In the genomic region with DNA sequence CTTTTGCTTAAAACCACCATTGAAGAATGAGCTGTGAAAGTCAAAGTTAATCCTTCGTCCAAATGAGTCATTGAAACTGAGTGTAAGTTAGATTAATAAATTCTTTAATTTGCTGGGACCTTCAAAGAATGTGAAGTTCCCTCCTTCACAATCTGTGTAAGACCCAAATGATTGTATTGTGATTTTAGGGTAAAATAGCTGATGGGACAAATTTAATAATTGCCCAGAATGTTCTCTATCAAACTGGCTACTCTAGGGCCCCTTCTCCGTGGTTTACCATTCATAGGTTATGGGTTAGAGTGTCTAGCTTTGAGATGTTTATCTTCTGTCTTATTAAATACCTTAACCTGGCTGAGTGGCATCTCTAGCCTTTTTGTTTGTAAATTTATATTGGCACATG, we compare ENCODE assay signal across 11 cellular contexts. TPM values are rescaled to one million over a fixed set of nuclear protein-coding genes. Genes with fewer than 3 reads are reported as not detected.
"Had no signal": no experiment of that assay in that cellular context is flagged by ENCODE, and none has a peak within 500 bp of the region (broad histone marks: within the 10 kb centered on the region; RNA-seq: fewer than 3 reads in every experiment).

No MANE protein-coding gene starts in this region.

- H3K4me1 ChIP-seq: HAP-1 had no signal

- H3K4me3 ChIP-seq: GM23338, HAP-1 had no signal

- H3K27ac ChIP-seq: HL-60 had no signal

- H3K27ac Mint-ChIP-seq: GM23338, HFFc6 had no signal

- H3K9me3 ChIP-seq: HAP-1 had no signal

- ATAC-seq: GM23338, HCT116 had no signal

- H3K27me3 Mint-ChIP-seq: IgD-negative memory B cell had no signal

- H3K9me3 Mint-ChIP-seq: GM23338, HFFc6, IgD-negative memory B cell had no signal

- H3K4me1 Mint-ChIP-seq: GM23338, IgD-negative memory B cell had no signal

- H3K4me3 Mint-ChIP-seq: GM23338, HFFc6, IgD-negative memory B cell had no signal

- DNase-seq: H7, HFFc6, Kasumi-1, KG1 had no signal

- FAIRE-seq: H1 had no signal

- H3K36me3 ChIP-seq: HAP-1 had no signal

- H3K4me2 ChIP-seq: GM23338 had no signal

- H2AFZ ChIP-seq: GM23338 had no signal

RNA-seq across cellular contexts. Expression of gene SLC45A2, which starts 46.6 kb away (rescaled TPM):
- total RNA-seq: GM23338, H1, HFFc6, HT1080 had no signal
- polyA plus RNA-seq: GM23338, IgD-negative memory B cell had no signal
